ENCODE assay signal across 2 cellular contexts in the genomic region with DNA sequence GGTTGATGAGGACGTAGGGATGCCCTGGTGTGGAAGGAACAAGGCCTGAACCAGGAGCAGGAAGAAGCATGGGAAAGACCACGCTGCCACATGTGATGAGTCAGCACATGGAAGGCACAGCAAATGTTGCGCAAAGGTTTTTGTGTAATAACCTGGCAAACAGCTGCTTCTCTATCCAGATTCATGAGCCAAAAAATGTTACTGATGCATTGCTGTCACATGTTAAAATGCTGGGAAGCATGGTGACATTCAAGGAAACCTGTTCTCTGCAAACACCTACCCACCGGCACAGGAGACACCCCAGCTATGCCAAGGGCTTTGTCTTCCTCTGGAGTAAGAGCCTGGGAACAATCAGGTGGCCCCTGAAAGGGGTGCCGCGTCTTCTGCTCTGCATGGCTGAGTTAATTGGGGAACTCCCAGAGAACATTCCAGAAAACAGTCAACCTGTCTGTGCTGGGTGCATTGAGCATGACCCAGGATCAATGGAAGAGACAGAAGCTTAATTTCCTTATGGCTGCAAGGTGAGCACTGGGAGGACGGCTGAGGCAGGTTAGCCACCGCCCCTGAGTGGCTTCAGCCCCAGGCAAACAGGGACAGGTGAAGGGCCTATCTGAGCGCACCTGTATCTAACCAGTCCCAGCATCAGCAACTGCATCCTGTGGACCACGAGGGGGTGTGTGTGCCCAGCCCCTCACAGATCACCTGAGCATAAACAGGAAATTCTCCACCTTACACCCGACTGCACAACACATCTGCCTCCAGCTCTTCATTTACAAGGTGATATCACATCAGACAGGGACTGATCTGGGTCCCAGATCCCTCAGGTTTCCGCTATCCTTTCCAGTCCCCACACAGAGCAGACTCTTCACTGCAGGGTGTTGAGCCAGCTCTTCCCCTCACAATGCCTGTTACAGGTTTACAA.
A peak's percentile ranks its signal among the peaks of the same experiment; 100 is the strongest.
TF ChIP-seq lines count a peak whose summit lies in the region.

No MANE protein-coding gene starts in this region.

TF ChIP-seq in HCT116, 20 proteins besides CTCF, POLR2A, EP300 and RAD21 (continued from another document):
- TF ChIP-seq, protein P1, sequence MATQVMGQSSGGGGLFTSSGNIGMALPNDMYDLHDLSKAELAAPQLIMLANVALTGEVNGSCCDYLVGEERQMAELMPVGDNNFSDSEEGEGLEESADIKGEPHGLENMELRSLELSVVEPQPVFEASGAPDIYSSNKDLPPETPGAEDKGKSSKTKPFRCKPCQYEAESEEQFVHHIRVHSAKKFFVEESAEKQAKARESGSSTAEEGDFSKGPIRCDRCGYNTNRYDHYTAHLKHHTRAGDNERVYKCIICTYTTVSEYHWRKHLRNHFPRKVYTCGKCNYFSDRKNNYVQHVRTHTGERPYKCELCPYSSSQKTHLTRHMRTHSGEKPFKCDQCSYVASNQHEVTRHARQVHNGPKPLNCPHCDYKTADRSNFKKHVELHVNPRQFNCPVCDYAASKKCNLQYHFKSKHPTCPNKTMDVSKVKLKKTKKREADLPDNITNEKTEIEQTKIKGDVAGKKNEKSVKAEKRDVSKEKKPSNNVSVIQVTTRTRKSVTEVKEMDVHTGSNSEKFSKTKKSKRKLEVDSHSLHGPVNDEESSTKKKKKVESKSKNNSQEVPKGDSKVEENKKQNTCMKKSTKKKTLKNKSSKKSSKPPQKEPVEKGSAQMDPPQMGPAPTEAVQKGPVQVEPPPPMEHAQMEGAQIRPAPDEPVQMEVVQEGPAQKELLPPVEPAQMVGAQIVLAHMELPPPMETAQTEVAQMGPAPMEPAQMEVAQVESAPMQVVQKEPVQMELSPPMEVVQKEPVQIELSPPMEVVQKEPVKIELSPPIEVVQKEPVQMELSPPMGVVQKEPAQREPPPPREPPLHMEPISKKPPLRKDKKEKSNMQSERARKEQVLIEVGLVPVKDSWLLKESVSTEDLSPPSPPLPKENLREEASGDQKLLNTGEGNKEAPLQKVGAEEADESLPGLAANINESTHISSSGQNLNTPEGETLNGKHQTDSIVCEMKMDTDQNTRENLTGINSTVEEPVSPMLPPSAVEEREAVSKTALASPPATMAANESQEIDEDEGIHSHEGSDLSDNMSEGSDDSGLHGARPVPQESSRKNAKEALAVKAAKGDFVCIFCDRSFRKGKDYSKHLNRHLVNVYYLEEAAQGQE (IDR thresholded peaks at IDR 0.05; ENCODE audit: low read depth): no peak
- TF ChIP-seq, protein P2, sequence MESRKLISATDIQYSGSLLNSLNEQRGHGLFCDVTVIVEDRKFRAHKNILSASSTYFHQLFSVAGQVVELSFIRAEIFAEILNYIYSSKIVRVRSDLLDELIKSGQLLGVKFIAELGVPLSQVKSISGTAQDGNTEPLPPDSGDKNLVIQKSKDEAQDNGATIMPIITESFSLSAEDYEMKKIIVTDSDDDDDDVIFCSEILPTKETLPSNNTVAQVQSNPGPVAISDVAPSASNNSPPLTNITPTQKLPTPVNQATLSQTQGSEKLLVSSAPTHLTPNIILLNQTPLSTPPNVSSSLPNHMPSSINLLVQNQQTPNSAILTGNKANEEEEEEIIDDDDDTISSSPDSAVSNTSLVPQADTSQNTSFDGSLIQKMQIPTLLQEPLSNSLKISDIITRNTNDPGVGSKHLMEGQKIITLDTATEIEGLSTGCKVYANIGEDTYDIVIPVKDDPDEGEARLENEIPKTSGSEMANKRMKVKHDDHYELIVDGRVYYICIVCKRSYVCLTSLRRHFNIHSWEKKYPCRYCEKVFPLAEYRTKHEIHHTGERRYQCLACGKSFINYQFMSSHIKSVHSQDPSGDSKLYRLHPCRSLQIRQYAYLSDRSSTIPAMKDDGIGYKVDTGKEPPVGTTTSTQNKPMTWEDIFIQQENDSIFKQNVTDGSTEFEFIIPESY (IDR thresholded peaks at IDR 0.05; ENCODE audit: extremely low read depth, insufficient replicate concordance, low read length): no peak
- no peak for TF ChIP-seq EGR1 (IDR thresholded peaks at IDR 0.05; ENCODE audit: low read depth)
- TF ChIP-seq ELF1 (IDR thresholded peaks at IDR 0.05; ENCODE audit: borderline replicate concordance, low read depth): no peak
- TF ChIP-seq SIN3A (IDR thresholded peaks at IDR 0.05; ENCODE audit: low read depth): no peak
- no peak for TF ChIP-seq JUND (IDR thresholded peaks at IDR 0.05)
- TF ChIP-seq TCF7L2 (IDR thresholded peaks at IDR 0.05; ENCODE audit: borderline replicate concordance, extremely low read depth, insufficient read depth, insufficient read length): no peak
- no peak for TF ChIP-seq EZH2phosphoT487 (IDR thresholded peaks at IDR 0.05; ENCODE audit: borderline replicate concordance)
- TF ChIP-seq SRF (IDR thresholded peaks at IDR 0.05; ENCODE audit: low read depth): no peak
- TF ChIP-seq CEBPB (IDR thresholded peaks at IDR 0.05; ENCODE audit: low read depth): no peak
- TF ChIP-seq, protein P3, sequence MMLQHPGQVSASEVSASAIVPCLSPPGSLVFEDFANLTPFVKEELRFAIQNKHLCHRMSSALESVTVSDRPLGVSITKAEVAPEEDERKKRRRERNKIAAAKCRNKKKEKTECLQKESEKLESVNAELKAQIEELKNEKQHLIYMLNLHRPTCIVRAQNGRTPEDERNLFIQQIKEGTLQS (IDR thresholded peaks at IDR 0.05): no peak
- TF ChIP-seq YY1 (IDR thresholded peaks at IDR 0.05; ENCODE audit: extremely low read depth, insufficient replicate concordance, low read depth, low read length): no peak
- TF ChIP-seq FOSL1 (IDR thresholded peaks at IDR 0.05; ENCODE audit: low read depth): no peak
- TF ChIP-seq, protein P4, sequence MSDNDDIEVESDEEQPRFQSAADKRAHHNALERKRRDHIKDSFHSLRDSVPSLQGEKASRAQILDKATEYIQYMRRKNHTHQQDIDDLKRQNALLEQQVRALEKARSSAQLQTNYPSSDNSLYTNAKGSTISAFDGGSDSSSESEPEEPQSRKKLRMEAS (IDR thresholded peaks at IDR 0.05): no peak

TF ChIP-seq in liver, 16 proteins besides CTCF, POLR2A, EP300 and RAD21 (continued from another document):
- TF ChIP-seq, protein P1 (IDR thresholded peaks at IDR 0.05): no peak
- TF ChIP-seq TAF1 (conservative IDR thresholded peaks at IDR 0.05): no peak
- TF ChIP-seq FOXA1 (IDR thresholded peaks at IDR 0.05): peak; percentile 56
- TF ChIP-seq YY1 (IDR thresholded peaks at IDR 0.05): peak; percentile 59
- TF ChIP-seq, protein P3 (IDR thresholded peaks at IDR 0.05): no peak
- peak; percentile 11 to 55 for TF ChIP-seq HNF4A (conservative IDR thresholded peaks at IDR 0.05)
- no peak for TF ChIP-seq NR2F2 (IDR thresholded peaks at IDR 0.05)
